8 cellular contexts compared by ENCODE assay signal in genomic region chr5:77490945-77491344, GRCh38. TPM values are rescaled to one million over a fixed set of nuclear protein-coding genes. Genes with fewer than 3 reads are reported as not detected.
DNase-seq lines count a peak whose midpoint lies in the region; FAIRE-seq and TF ChIP-seq lines count a peak whose summit lies in the region.
"Not testable (repeated sequence)": the region's sequence is repeated elsewhere in the genome, so short reads cannot be mapped to it uniquely, and the experiment has no call there.

No MANE protein-coding gene starts in this region.

- not testable (repeated sequence) for H3F3A ChIP-seq in SU-DHL-6 (ENCODE audit: insufficient read depth)

- not testable (repeated sequence) for H2BK120ac ChIP-seq in neuronal stem cell (ENCODE audit: low read depth, low read length)

- intact Hi-C loops in endothelial cell of umbilical vein (cut with micrococcal nuclease), result loop anchor here (5.0 kb wide), 3 partner anchors 286 to 774 kb away; partner anchors contain the start of genes F2R and TBCA

- not testable (repeated sequence) for H3K4ac ChIP-seq in neuronal stem cell (ENCODE audit: low read length)

- not testable (repeated sequence) for H3K9me2 ChIP-seq in SU-DHL-6 (replicated peaks; ENCODE audit: insufficient read depth, low read length)

- not testable (repeated sequence) for H3K23ac ChIP-seq in neuronal stem cell (ENCODE audit: low read depth, low read length, poor library complexity)

- H3K27ac Mint-ChIP-seq in IgD-negative memory B cell, result peak overlapping the region; percentile 37 to 97 (median 94)
- not testable (repeated sequence) for H3K27ac Mint-ChIP-seq in activated naive CD4-positive, alpha-beta T cell treated with anti-CD3 and anti-CD28 coated beads, Interleukin-2, amount 50 U/mL, for 24 hours

- H2AK5ac ChIP-seq in neuronal stem cell (ENCODE audit: low read depth, low read length), result not testable (repeated sequence)

- not testable (repeated sequence) for H4K20me1 ChIP-seq in SU-DHL-6 (ENCODE audit: low read depth, low read length); endothelial cell of umbilical vein (replicated peaks; ENCODE audit: control insufficient read depth, extremely low read depth, insufficient read depth, low read length)

- H3K4me3 Mint-ChIP-seq in IgD-negative memory B cell, result peak overlapping the region; percentile 89 to 99 (median 96)
- H3K4me3 Mint-ChIP-seq in activated naive CD4-positive, alpha-beta T cell treated with anti-CD3 and anti-CD28 coated beads, Interleukin-2, amount 50 U/mL, for 24 hours, result peak overlapping the region; percentile 80

- not testable (repeated sequence) for H3K27me3 ChIP-seq in SU-DHL-6 (ENCODE audit: low read length); thymus (ENCODE audit: control insufficient read depth, insufficient read depth)
- H3K27me3 ChIP-seq in endothelial cell of umbilical vein (ENCODE audit: control insufficient read depth in 2 of 2, insufficient read depth in 2 of 2, low read length in 2 of 2), result peaks cover 10 to 15% of the 10 kb centered on the region in 2 experiments
- peaks cover 0 to 17% (median 0%) of the 10 kb centered on the region in 3 experiments for H3K27me3 ChIP-seq in neuronal stem cell (ENCODE audit: control insufficient read depth in 3 of 3, insufficient read depth in 3 of 3, low read depth in 1 of 3, low read length in 3 of 3)

- dilution Hi-C loops in endothelial cell of umbilical vein (cut with MboI; ENCODE audit: extremely low pct_ligation_motif_present, low sequenced_read_pairs), result not testable (repeated sequence)

- H3K9me3 ChIP-seq in SU-DHL-6 (ENCODE audit: insufficient read depth, low read length); endothelial cell of umbilical vein (replicated peaks; ENCODE audit: control insufficient read depth, insufficient read depth, low read length); neuronal stem cell (replicated peaks in 1 of 2; ENCODE audit: control insufficient read depth in 2 of 2, insufficient read depth in 1 of 2, low read depth in 1 of 2, low read length in 2 of 2); thymus (ENCODE audit: control insufficient read depth): not testable (repeated sequence)

- not testable (repeated sequence) for BruUV-seq in endothelial cell of umbilical vein (replicated peaks; lab: Mats Ljungman, UMichigan)

- not testable (repeated sequence) for H3K4me1 ChIP-seq in endothelial cell of umbilical vein (ENCODE audit: control insufficient read depth, extremely low read depth, insufficient read depth, low read length); neuronal stem cell (ENCODE audit: control insufficient read depth in 2 of 2, insufficient read depth in 1 of 2, low read depth in 1 of 2, low read length in 2 of 2); thymus (ENCODE audit: control insufficient read depth, insufficient read depth, low read length)

- in situ Hi-C loops in Caki2 (cut with HindIII; ENCODE audit: low pct_unique_long_range_greater_than_20kb, low sequenced_read_pairs), result not testable (repeated sequence)

- peaks cover 51% of the 10 kb centered on the region for H3K79me2 ChIP-seq in SU-DHL-6 (ENCODE audit: insufficient read depth, low read length)
- H3K79me2 ChIP-seq in endothelial cell of umbilical vein (ENCODE audit: control insufficient read depth, insufficient read depth, low read length), result peaks cover 13% of the 10 kb centered on the region

- H3K4me3 ChIP-seq in SU-DHL-6 (ENCODE audit: insufficient read depth, low read length, poor library complexity, severe bottlenecking) (peak overlapping the region; percentile 98), endothelial cell of umbilical vein (replicated peaks in 1 of 3; ENCODE audit: insufficient read depth in 1 of 3, low read depth in 1 of 3, low read length in 3 of 3) (peak overlapping the region; percentile 89 to 94 (median 90)), neuronal stem cell (ENCODE audit: low read length in 2 of 2) (peak overlapping the region; percentile 67 to 69), thymus (ENCODE audit: low read length) (peak overlapping the region; percentile 73)

- not testable (repeated sequence) for H4K91ac ChIP-seq in neuronal stem cell (ENCODE audit: low read depth, low read length, poor library complexity)

- not testable (repeated sequence) for H3K9me1 ChIP-seq in endothelial cell of umbilical vein (replicated peaks; ENCODE audit: control insufficient read depth, extremely low read depth, insufficient read depth, low read length)

- H2BK15ac ChIP-seq in neuronal stem cell (ENCODE audit: low read length), result not testable (repeated sequence)

- not testable (repeated sequence) for H2BK12ac ChIP-seq in neuronal stem cell (ENCODE audit: low read length)

- CTCF ChIA-PET in endothelial cell of umbilical vein (lab: Charles Lee), result interaction anchor here (1.7 to 2.0 kb wide), 5 partner anchors 8 to 804 kb away, joined by 6 to 15 read pairs (median 6); partner anchors contain the start of genes AGGF1 and AP3B1

- H2AFZ ChIP-seq in SU-DHL-6 (ENCODE audit: low read depth, low read length, severe bottlenecking) (peak overlapping the region; percentile 95), endothelial cell of umbilical vein (ENCODE audit: low read depth, low read length) (peak overlapping the region; percentile 49), neuronal stem cell (ENCODE audit: low read length) (peak overlapping the region; percentile 100)

- TF ChIP-seq CTCF in SU-DHL-6 (IDR thresholded peaks at IDR 0.05; ENCODE audit: insufficient read depth, low read length, poor library complexity, severe bottlenecking); endothelial cell of umbilical vein (IDR thresholded peaks at IDR 0.05; ENCODE audit: extremely low read depth in 1 of 2, insufficient read depth in 1 of 2, low read depth in 1 of 2, low read length in 2 of 2): not testable (repeated sequence)

- peak overlapping the region; percentile 100 for H3K4me2 ChIP-seq in SU-DHL-6 (ENCODE audit: low read depth, low read length, poor library complexity, severe bottlenecking)
- peak overlapping the region; percentile 69 for H3K4me2 ChIP-seq in endothelial cell of umbilical vein (ENCODE audit: insufficient read depth, low read length)
- peak overlapping the region; percentile 39 for H3K4me2 ChIP-seq in neuronal stem cell (ENCODE audit: insufficient read depth, low read length, poor library complexity, severe bottlenecking)

- H3K18ac ChIP-seq in neuronal stem cell (ENCODE audit: low read length), result not testable (repeated sequence)

- H3K27me3 Mint-ChIP-seq in IgD-negative memory B cell; activated naive CD4-positive, alpha-beta T cell treated with anti-CD3 and anti-CD28 coated beads, Interleukin-2, amount 50 U/mL, for 24 hours: not testable (repeated sequence)

- DNase-seq in Caki2 (ENCODE audit: low read depth) (peak; percentile 12), endothelial cell of umbilical vein (ENCODE audit: low read depth, low spot score) (peak; percentile 18), iris pigment epithelial cell (ENCODE audit: low read depth) (peak; percentile 8)
- DNase-seq in neuronal stem cell (ENCODE audit: low spot score), result not testable (repeated sequence)

- H3K9ac ChIP-seq in SU-DHL-6 (ENCODE audit: low read length) (peak overlapping the region; percentile 99), endothelial cell of umbilical vein (replicated peaks; ENCODE audit: extremely low read depth, insufficient read depth, low read length) (peak overlapping the region; percentile 95)
- not testable (repeated sequence) for H3K9ac ChIP-seq in neuronal stem cell (ENCODE audit: low read depth, low read length, poor library complexity)

- not testable (repeated sequence) for H3K14ac ChIP-seq in neuronal stem cell (ENCODE audit: low read length)

- H3K4me1 Mint-ChIP-seq in IgD-negative memory B cell, result peaks cover 23 to 32% (median 31%) of the 10 kb centered on the region in 3 donors
- H3K4me1 Mint-ChIP-seq in activated naive CD4-positive, alpha-beta T cell treated with anti-CD3 and anti-CD28 coated beads, Interleukin-2, amount 50 U/mL, for 24 hours, result peaks cover 15% of the 10 kb centered on the region

- not testable (repeated sequence) for H3K9me3 Mint-ChIP-seq in IgD-negative memory B cell; activated naive CD4-positive, alpha-beta T cell treated with anti-CD3 and anti-CD28 coated beads, Interleukin-2, amount 50 U/mL, for 24 hours

- H3K27ac ChIP-seq in SU-DHL-6 (ENCODE audit: low read depth, low read length) (peak overlapping the region; percentile 91), endothelial cell of umbilical vein (ENCODE audit: insufficient read depth, low read depth, low read length) (peak overlapping the region; percentile 79)
- not testable (repeated sequence) for H3K27ac ChIP-seq in neuronal stem cell (replicated peaks; ENCODE audit: low read length); thymus (ENCODE audit: low read depth)

- H3K36me3 ChIP-seq in SU-DHL-6 (ENCODE audit: low read length) (peaks cover 17% of the 10 kb centered on the region), neuronal stem cell (replicated peaks in 1 of 2; ENCODE audit: control insufficient read depth in 2 of 2, insufficient read depth in 2 of 2, low read length in 2 of 2) (peaks cover 4 to 23% of the 10 kb centered on the region in 2 donors)
- not testable (repeated sequence) for H3K36me3 ChIP-seq in endothelial cell of umbilical vein (ENCODE audit: control insufficient read depth in 2 of 2, extremely low read depth in 1 of 2, insufficient read depth in 2 of 2, low read length in 2 of 2); thymus (ENCODE audit: control insufficient read depth, insufficient read depth)

- WGBS in neuronal stem cell (ENCODE audit: extremely low coverage in 2 of 2, insufficient read length in 2 of 2, insufficient replicate concordance in 1 of 2), 2 donors, result no CpG with 5 or more reads among the region's 8 CpGs
- 18% methylated on average over 8 of the region's 8 CpGs for WGBS in thymus

- H3K36me3 Mint-ChIP-seq in IgD-negative memory B cell; activated naive CD4-positive, alpha-beta T cell treated with anti-CD3 and anti-CD28 coated beads, Interleukin-2, amount 50 U/mL, for 24 hours: not testable (repeated sequence)

- not testable (repeated sequence) for H2BK5ac ChIP-seq in neuronal stem cell (ENCODE audit: low read length)

- POLR2A ChIA-PET in endothelial cell of umbilical vein (lab: Charles Lee), result not testable (repeated sequence)

- H4K8ac ChIP-seq in neuronal stem cell (ENCODE audit: low read depth, low read length), result not testable (repeated sequence)

- peak; percentile 86 for FAIRE-seq in endothelial cell of umbilical vein (lab: Jason Lieb, UNC)

- not testable (repeated sequence) for TF ChIP-seq POLR2A in endothelial cell of umbilical vein (IDR thresholded peaks at IDR 0.05; ENCODE audit: low read depth, low read length)

- not testable (repeated sequence) for H3K79me1 ChIP-seq in neuronal stem cell (ENCODE audit: low read depth, low read length)

RNA-seq across cellular contexts. Expression of gene WDR41, which starts 1.2 kb away (rescaled TPM):
- total RNA-seq in Caki2 (2014; rRNA removed; shearing (Covaris generic); ENCODE audit: low replicate concordance), result 58.8 and 87.1 TPM in 2 replicates
- polyA plus RNA-seq in IgD-negative memory B cell (24.3 TPM), endothelial cell of umbilical vein (9.8 and 10.2 TPM in 2 replicates), thymus (19.6 TPM)
- 23.9 and 33.6 TPM in 2 replicates for total RNA-seq in endothelial cell of umbilical vein
- polyA plus RNA-seq in endothelial cell of umbilical vein (2011; cell fraction: cytosol; rRNA removed), result 22.9 and 24.3 TPM in 2 replicates
- 24.6 and 25.5 TPM in 2 replicates for polyA plus RNA-seq in endothelial cell of umbilical vein (2011; cell fraction: nucleus; rRNA removed)
- polyA plus RNA-seq in endothelial cell of umbilical vein (2012), result 42.2 and 58.3 TPM in 2 replicates
- polyA minus RNA-seq in endothelial cell of umbilical vein, result 26.5 and 34.6 TPM in 2 replicates
- 10.4 TPM for polyA minus RNA-seq in endothelial cell of umbilical vein (2011; cell fraction: cytosol; rRNA and poly(A)+ RNA removed)
- 23.7 and 28.6 TPM in 2 replicates for polyA minus RNA-seq in endothelial cell of umbilical vein (2011; cell fraction: nucleus; rRNA and poly(A)+ RNA removed)
- polyA plus RNA-seq in neuronal stem cell (2013, experiment 1 of 2), result 39.2 TPM
- polyA plus RNA-seq in neuronal stem cell (2013, experiment 2 of 2), result 37.5 TPM

Comparison
In these comparisons a context has a peak if more than half of its experiments do, and no peak if none do; other contexts are left out.
1. H2AFZ ChIP-seq: peak in every context shown above with its lines; median percentile 100 in neuronal stem cell; 95 in SU-DHL-6; 49 in endothelial cell of umbilical vein.
2. H3K4me2 ChIP-seq: peak in every context shown above with its lines; median percentile 100 in SU-DHL-6; 69 in endothelial cell of umbilical vein; 39 in neuronal stem cell.